Comparison of ENCODE assay signal across 8 cellular contexts in the genomic region with DNA sequence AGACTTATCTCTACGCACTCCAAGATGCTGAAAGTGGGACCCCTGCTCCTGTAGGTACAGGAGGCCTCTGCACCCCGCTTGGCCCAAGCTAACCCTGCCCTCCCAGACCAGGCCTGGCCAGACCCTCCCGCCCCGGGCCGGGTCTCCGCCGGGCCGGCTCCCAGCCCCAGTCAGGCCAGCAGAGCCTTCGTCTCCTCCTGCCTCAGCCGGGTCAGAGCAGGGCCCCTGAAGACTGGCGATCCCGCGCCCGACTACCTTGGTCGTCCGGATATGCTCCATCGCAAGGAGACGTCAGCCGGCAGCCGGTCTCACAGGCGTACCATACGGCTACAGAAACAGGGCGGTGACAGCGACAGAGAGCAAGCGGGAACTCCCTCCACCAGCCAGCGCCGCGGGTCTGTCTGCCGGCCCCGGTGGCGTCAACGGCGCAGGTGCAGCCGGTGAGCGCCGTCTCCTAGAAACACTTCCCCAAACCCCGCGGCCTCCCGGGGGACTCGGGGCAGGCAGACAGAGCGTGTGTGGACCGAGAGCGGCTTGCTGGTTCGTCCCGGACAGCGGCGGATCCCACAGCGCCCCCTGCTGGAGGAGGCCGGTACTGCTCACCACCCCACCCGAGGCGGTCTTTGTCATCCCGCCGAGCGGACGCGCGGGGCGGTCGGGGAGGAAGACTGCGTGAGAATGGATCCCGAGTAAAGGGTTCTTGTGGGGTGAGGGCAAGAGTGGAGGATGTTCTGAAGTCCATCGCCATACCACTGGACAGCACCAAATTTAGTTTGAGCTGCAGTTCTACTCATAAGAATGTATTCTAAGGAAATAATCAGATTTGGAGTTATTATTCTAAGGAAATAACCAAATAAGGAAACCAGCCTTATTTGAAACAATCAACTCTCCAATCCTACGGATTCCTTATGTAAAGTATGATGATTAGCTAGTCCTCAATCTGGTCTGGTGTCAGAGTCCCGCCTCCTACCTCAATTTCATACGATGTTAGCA. TPM values are rescaled to one million over a fixed set of nuclear protein-coding genes. Genes with fewer than 3 reads are reported as not detected.
A peak's percentile ranks its signal among the peaks of the same experiment; 100 is the strongest.
DNase-seq lines count a peak whose midpoint lies in the region; ATAC-seq and FAIRE-seq lines count a peak whose summit lies in the region.

Gene MTMR6, minus strand, starts transcription at position 520 of the 993 bp plus-strand sequence. Its CDS starts 241 bp downstream, at position 279.

- H3K27ac ChIP-seq in BLaER1 treated with 17β-estradiol and CSF1 and Interleukin-3, amounts not matched to agents 10 nM and 100 nM = peak within 1 kb of the TSS; percentile 83 to 96 (median 93)

- peak within 1 kb of the TSS; percentile 86 for H3K4me3 Mint-ChIP-seq in activated CD4-positive, alpha-beta T cell treated with anti-CD3 and anti-CD28 coated beads, Interleukin-2, amount 10 ng/mL, durations not matched to agents 7 days and 5 days

- CTCF ChIA-PET in activated CD4-positive, alpha-beta T cell treated with anti-CD3 and anti-CD28 coated beads, Interleukin-2, amount 10 ng/mL, durations not matched to agents 7 days and 5 days (lab: Charles Lee) = interaction anchor here (0.6 to 3.8 kb wide), 7 partner anchors 9 to 275 kb away, joined by 3 to 13 read pairs (median 5); no protein-coding TSS in a partner anchor

- H3K4me2 ChIP-seq in BLaER1 treated with 17β-estradiol and CSF1 and Interleukin-3, amounts not matched to agents 10 nM and 100 nM = peak within 1 kb of the TSS; percentile 65 to 95 (median 84)

- no peaks in the 10 kb centered on the region for H3K9me3 ChIP-seq in BLaER1 treated with 17β-estradiol and CSF1 and Interleukin-3, amounts not matched to agents 10 nM and 100 nM (replicated peaks in 1 of 11)

- POLR2A ChIA-PET in activated CD4-positive, alpha-beta T cell treated with anti-CD3 and anti-CD28 coated beads, Interleukin-2, amount 10 ng/mL, durations not matched to agents 7 days and 5 days (lab: Charles Lee) = interaction anchor here (0.6 kb wide), 1 partner anchor 15 kb away, joined by 3 read pairs; no protein-coding TSS in a partner anchor

- H3K4me1 Mint-ChIP-seq in activated CD4-positive, alpha-beta T cell treated with anti-CD3 and anti-CD28 coated beads, Interleukin-2, amount 10 ng/mL, durations not matched to agents 7 days and 5 days = peaks cover 46% of the 10 kb centered on the region

- H4K20me1 ChIP-seq in BLaER1 treated with 17β-estradiol and CSF1 and Interleukin-3, amounts not matched to agents 10 nM and 100 nM = peaks cover 0 to 31% (median 6%) of the 10 kb centered on the region in 11 experiments; a peak in 9 of 22 replicates

- H3K4me1 ChIP-seq in BLaER1 treated with 17β-estradiol and CSF1 and Interleukin-3, amounts not matched to agents 10 nM and 100 nM = peaks cover 25 to 82% (median 31%) of the 10 kb centered on the region in 10 experiments

- H3K27me3 Mint-ChIP-seq in activated CD4-positive, alpha-beta T cell treated with anti-CD3 and anti-CD28 coated beads, Interleukin-2, amount 10 ng/mL, durations not matched to agents 7 days and 5 days = peaks cover 21% of the 10 kb centered on the region

- peaks cover 15% of the 10 kb centered on the region for H3K36me3 Mint-ChIP-seq in activated CD4-positive, alpha-beta T cell treated with anti-CD3 and anti-CD28 coated beads, Interleukin-2, amount 10 ng/mL, durations not matched to agents 7 days and 5 days (ENCODE audit: low read depth)

- peak; percentile 95 for ATAC-seq in HG03457 (IDR thresholded peaks at IDR 0.05; ENCODE audit: unreplicated experiment)
- ATAC-seq in left lobe of liver = peak; percentile 99

- peak; percentile 87 for DNase-seq in GM19239 (ENCODE audit: insufficient read length, low spot score)
- peak; percentile 96 for DNase-seq in NCI-H526 treated with DMSO at 0.1 percent for 48 hours (lab: John Stamatoyannopoulos, UW)
- DNase-seq in activated CD4-positive, alpha-beta T cell treated with anti-CD3 and anti-CD28 coated beads, Interleukin-2, amount 10 ng/mL, durations not matched to agents 7 days and 5 days = peak; percentile 92
- peak; percentile 35 for DNase-seq in cortex of kidney (lab: John Stamatoyannopoulos, UW)
- DNase-seq in left lobe of liver (ENCODE audit: low spot score) = peak; percentile 94
- peak; percentile 96 to 97 for DNase-seq in stimulated activated CD4-positive, alpha-beta T cell treated with anti-CD3 and anti-CD28 coated beads, Interleukin-2, amount 100 ng/mL, for 48 hours

- peaks cover 0 to 14% (median 0%) of the 10 kb centered on the region in 11 experiments; a peak in 4 of 22 replicates for H3K36me3 ChIP-seq in BLaER1 treated with 17β-estradiol and CSF1 and Interleukin-3, amounts not matched to agents 10 nM and 100 nM

- peak within 1 kb of the TSS; percentile 97 for H3K27ac Mint-ChIP-seq in activated CD4-positive, alpha-beta T cell treated with anti-CD3 and anti-CD28 coated beads, Interleukin-2, amount 10 ng/mL, durations not matched to agents 7 days and 5 days

- H3K9ac ChIP-seq in BLaER1 treated with 17β-estradiol and CSF1 and Interleukin-3, amounts not matched to agents 10 nM and 100 nM = peak within 1 kb of the TSS; percentile 84 to 97 (median 93)

- no peaks in the 10 kb centered on the region for H3K9me3 Mint-ChIP-seq in activated CD4-positive, alpha-beta T cell treated with anti-CD3 and anti-CD28 coated beads, Interleukin-2, amount 10 ng/mL, durations not matched to agents 7 days and 5 days

- H3K27me3 ChIP-seq in BLaER1 treated with 17β-estradiol and CSF1 and Interleukin-3, amounts not matched to agents 10 nM and 100 nM = no peaks in the 10 kb centered on the region

- peak within 1 kb of the TSS; percentile 79 to 99 (median 85) for H3K4me3 ChIP-seq in BLaER1 treated with 17β-estradiol and CSF1 and Interleukin-3, amounts not matched to agents 10 nM and 100 nM

- FAIRE-seq in GM19239 (lab: Jason Lieb, UNC) = peak; percentile 91

RNA-seq across cellular contexts. Expression of gene MTMR6, which starts in this region (rescaled TPM):
- total RNA-seq in activated CD4-positive, alpha-beta T cell treated with anti-CD3 and anti-CD28 coated beads, Interleukin-2, amount 10 ng/mL, durations not matched to agents 7 days and 5 days = 10 to 100 TPM; 20.9 to 21.1 TPM
- 4.8 TPM for total RNA-seq in left lobe of liver

Comparison
In these comparisons a context has a peak if more than half of its experiments do, and no peak if none do; other contexts are left out.
1. Peak in every context shown above with its lines: DNase-seq, ATAC-seq, H3K4me3 ChIP-seq and H3K27ac ChIP-seq.
2. DNase-seq: peak in every context shown above with its lines; median percentile 96 in stimulated activated CD4-positive, alpha-beta T cell treated with anti-CD3 and anti-CD28 coated beads, Interleukin-2, amount 100 ng/mL, for 48 hours; 96 in NCI-H526 treated with DMSO at 0.1 percent for 48 hours; 94 in left lobe of liver; 92 in activated CD4-positive, alpha-beta T cell treated with anti-CD3 and anti-CD28 coated beads, Interleukin-2, amount 10 ng/mL, durations not matched to agents 7 days and 5 days; 87 in GM19239; 35 in cortex of kidney.